In genomic region chr14:106039400-106039799, GRCh38 we compare ENCODE assay signal across 8 cellular contexts.
A peak's percentile ranks its signal among the peaks of the same experiment; 100 is the strongest.
DNase-seq lines count a peak whose midpoint lies in the region; ATAC-seq and TF ChIP-seq lines count a peak whose summit lies in the region.

No MANE protein-coding gene starts in this region.

- H3K4me3 ChIP-seq in PC-3 (ENCODE audit: low read length), result no peak overlapping the region
- no peak overlapping the region for H3K4me3 ChIP-seq in tibial nerve

- H3F3A ChIP-seq in PC-3 (ENCODE audit: low read length, unreplicated experiment), result no peaks in the 10 kb centered on the region

- no peaks in the 10 kb centered on the region for H3K9me2 ChIP-seq in PC-3 (replicated peaks; ENCODE audit: low read length)

- no peaks in the 10 kb centered on the region for H3K4me1 ChIP-seq in PC-3 (ENCODE audit: insufficient read depth, low read length)
- no peaks in the 10 kb centered on the region for H3K4me1 ChIP-seq in tibial nerve

- intact Hi-C loops in PC-3 (cut with micrococcal nuclease), result no loop called here

- DNase-seq in GDM1 (lab: John Stamatoyannopoulos, UW) (peak; percentile 37), PC-3 (peak; percentile 32), tibial nerve (ENCODE audit: low spot score in 2 of 2) (no peak), hypothalamus (lab: John Stamatoyannopoulos, UW) (no peak)
- DNase-seq in activated effector memory CD4-positive, alpha-beta T cell treated with anti-CD3 and anti-CD28 coated beads, Interleukin-2, amount 50 U/mL, for 16 hours, result peak; percentile 81
- DNase-seq in stimulated activated CD4-positive, alpha-beta T cell treated with anti-CD3 and anti-CD28 coated beads, Interleukin-2, amount 100 ng/mL, for 24 hours, result peak; percentile 74 to 82

- TF ChIP-seq EP300 in tibial nerve (IDR thresholded peaks at IDR 0.05), result no peak

- H3K79me2 ChIP-seq in PC-3 (ENCODE audit: low read length), result no peaks in the 10 kb centered on the region

- TF ChIP-seq POLR2A in tibial nerve (IDR thresholded peaks at IDR 0.05), result no peak

- CTCF ChIA-PET in PC-3 (lab: Charles Lee), result no interaction called here

- no peaks in the 10 kb centered on the region for H3K9me3 ChIP-seq in PC-3 (ENCODE audit: low read length)
- no peaks in the 10 kb centered on the region for H3K9me3 ChIP-seq in tibial nerve

- H3K27ac ChIP-seq in PC-3 (ENCODE audit: low read length) (no peak overlapping the region), tibial nerve (no peak overlapping the region)

- H3K4me2 ChIP-seq in PC-3 (ENCODE audit: low read length), result no peak overlapping the region

- no peaks in the 10 kb centered on the region for H4K20me1 ChIP-seq in PC-3 (ENCODE audit: low read length)

- H3K9ac ChIP-seq in PC-3 (ENCODE audit: low read length), result no peak overlapping the region

- no TSS peak for BruUV-seq in PC-3 (replicated peaks; lab: Mats Ljungman, UMichigan)

- TF ChIP-seq CTCF in PC-3 (conservative IDR thresholded peaks at IDR 0.05; ENCODE audit: low read depth, low read length), result peak; percentile 40
- TF ChIP-seq CTCF in tibial nerve (IDR thresholded peaks at IDR 0.05), result no peak

- no peaks in the 10 kb centered on the region for H3K27me3 ChIP-seq in PC-3 (ENCODE audit: low read length)
- no peaks in the 10 kb centered on the region for H3K27me3 ChIP-seq in tibial nerve

- ATAC-seq in PC-3 (no peak; the same call in 1 of the 2 replicates), HG03025 (IDR thresholded peaks at IDR 0.05; ENCODE audit: low FRiP score, unreplicated experiment) (no peak), HG02588 (IDR thresholded peaks at IDR 0.05; ENCODE audit: unreplicated experiment) (no peak)

- no peak overlapping the region for H2AFZ ChIP-seq in PC-3 (ENCODE audit: low read length)

- POLR2A ChIA-PET in PC-3 (lab: Charles Lee; ENCODE audit: unreplicated experiment), result no interaction called here

- 64 to 67% methylated on average over 4 of the region's 4 CpGs for WGBS in tibial nerve, 2 donors

- H3K36me3 ChIP-seq in PC-3 (ENCODE audit: low read depth, low read length), result no peaks in the 10 kb centered on the region
- H3K36me3 ChIP-seq in tibial nerve, result no peaks in the 10 kb centered on the region

Comparison
In these comparisons a context has a peak if more than half of its experiments do, and no peak if none do; other contexts are left out.
1. DNase-seq: peak in GDM1 (single experiment), PC-3 (single experiment), activated effector memory CD4-positive, alpha-beta T cell treated with anti-CD3 and anti-CD28 coated beads, Interleukin-2, amount 50 U/mL, for 16 hours (single experiment) and stimulated activated CD4-positive, alpha-beta T cell treated with anti-CD3 and anti-CD28 coated beads, Interleukin-2, amount 100 ng/mL, for 24 hours (2 of 2); none in tibial nerve (0 of 2) and hypothalamus (0 of 51).